Comparison of ENCODE assay signal across 30 cellular contexts in the genomic region with DNA sequence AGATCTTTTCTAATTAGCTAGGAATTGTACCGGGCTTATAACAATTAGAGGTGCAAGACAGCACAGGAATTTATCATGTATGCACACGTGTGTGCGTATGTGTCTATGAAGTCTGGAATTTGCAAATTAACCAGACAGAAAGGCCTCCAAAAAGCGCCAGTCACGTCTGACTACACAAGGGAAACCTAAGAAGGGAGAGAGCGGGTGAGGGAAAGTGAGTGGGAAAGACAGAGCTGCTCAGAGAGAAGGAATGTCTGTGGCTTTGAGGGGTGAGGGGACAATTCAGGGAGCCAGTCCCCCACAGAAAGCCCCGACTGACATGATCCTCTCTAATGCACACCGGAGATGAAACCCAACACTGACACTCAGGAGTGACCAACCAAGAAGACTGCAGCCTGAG.
DNase-seq lines count a peak whose midpoint lies in the region; ATAC-seq and TF ChIP-seq lines count a peak whose summit lies in the region.
"Had no signal": no experiment of that assay in that cellular context is flagged by ENCODE, and none has a peak within 500 bp of the region (broad histone marks: within the 10 kb centered on the region; RNA-seq: fewer than 3 reads in every experiment).

No MANE protein-coding gene starts in this region.

- no peaks in the 10 kb centered on the region for H4K20me1 ChIP-seq in smooth muscle cell (ENCODE audit: low read depth)

- H3K4me2 ChIP-seq in smooth muscle cell = no peak overlapping the region
- H3K4me2 ChIP-seq: hepatocyte, KMS-11, SK-N-SH had no signal

- H3K27me3 ChIP-seq in endodermal cell (ENCODE audit: control insufficient read depth, insufficient read depth, low read length, poor library complexity, severe bottlenecking) (no peaks in the 10 kb centered on the region), smooth muscle cell (ENCODE audit: low read depth) (no peaks in the 10 kb centered on the region)
- H3K27me3 ChIP-seq: BE2C, gastrocnemius medialis, hepatocyte, ovary, testis had no signal

- TF ChIP-seq EP300 in Ishikawa (IDR thresholded peaks at IDR 0.05; ENCODE audit: borderline replicate concordance) = no peak

- no peaks in the 10 kb centered on the region for H3F3A ChIP-seq in smooth muscle cell (ENCODE audit: low read depth)

- no peak overlapping the region for H3K4me3 Mint-ChIP-seq in endodermal cell
- H3K4me3 Mint-ChIP-seq: brain; CD8-positive, alpha-beta memory T cell; naive thymus-derived CD8-positive, alpha-beta T cell; T-helper 1 cell treated with Interleukin-12 subunit alpha and Interleukin-12 subunit beta and Interleukin-4 antibody, amounts not matched to agents 30 μg/mL and 1 μg/mL, for 36 hours had no signal

- H3K4me3 ChIP-seq in endodermal cell (ENCODE audit: low read length) (no peak overlapping the region), smooth muscle cell (no peak overlapping the region)
- H3K4me3 ChIP-seq: gastrocnemius medialis, HAP-1, hepatocyte, ovary, testis had no signal

- no peaks in the 10 kb centered on the region for H3K79me2 ChIP-seq in smooth muscle cell (ENCODE audit: low read depth)
- H3K79me2 ChIP-seq: hepatocyte had no signal

- H3K4me1 Mint-ChIP-seq in endodermal cell = no peaks in the 10 kb centered on the region
- H3K4me1 Mint-ChIP-seq: CD8-positive, alpha-beta memory T cell; naive thymus-derived CD8-positive, alpha-beta T cell had no signal

- H3K9ac ChIP-seq in endodermal cell (ENCODE audit: extremely low read depth, low read length, poor library complexity, severe bottlenecking) (no peak overlapping the region), smooth muscle cell (ENCODE audit: low read depth) (no peak overlapping the region)
- H3K9ac ChIP-seq: KMS-11, SK-N-SH had no signal

- H2AFZ ChIP-seq in smooth muscle cell (ENCODE audit: low read depth) = no peak overlapping the region
- H2AFZ ChIP-seq: hepatocyte had no signal

- H3K27ac ChIP-seq in endodermal cell (ENCODE audit: low read depth, low read length) (peak overlapping the region; percentile 57), smooth muscle cell (ENCODE audit: low read depth) (peak overlapping the region; percentile 8)
- H3K27ac ChIP-seq: gastrocnemius medialis, hepatocyte, KMS-11, ovary, testis had no signal

- ATAC-seq in HG03442 (IDR thresholded peaks at IDR 0.05; ENCODE audit: unreplicated experiment) = no peak
- ATAC-seq: activated CD4-positive, CD25-positive, alpha-beta regulatory T cell treated with anti-CD3 and anti-CD28 coated beads, Interleukin-2, amount 50 U/mL, for 24 hours; gastrocnemius medialis; naive thymus-derived CD8-positive, alpha-beta T cell; right cardiac atrium had no signal

- peaks cover 11% of the 10 kb centered on the region for H3K9me3 Mint-ChIP-seq in endodermal cell

- H3K27ac Mint-ChIP-seq in endodermal cell = no peak overlapping the region
- H3K27ac Mint-ChIP-seq: brain; CD8-positive, alpha-beta memory T cell; naive thymus-derived CD8-positive, alpha-beta T cell; T-helper 1 cell treated with Interleukin-12 subunit alpha and Interleukin-12 subunit beta and Interleukin-4 antibody, amounts not matched to agents 30 μg/mL and 1 μg/mL, for 36 hours had no signal

- 87 to 92% methylated on average over 6 to 8 of the region's 8 CpGs for WGBS in endodermal cell (ENCODE audit: insufficient coverage in 1 of 2, insufficient read length in 1 of 2), 2 experiments
- 76% methylated on average over 8 of the region's 8 CpGs for WGBS in smooth muscle cell (ENCODE audit: low lambda C conversion rate)

- no peak for TF ChIP-seq RAD21 in Ishikawa (IDR thresholded peaks at IDR 0.05; ENCODE audit: low read depth)

- H3K36me3 ChIP-seq in endodermal cell (ENCODE audit: control insufficient read depth, insufficient read depth, low read length) (no peaks in the 10 kb centered on the region), smooth muscle cell (ENCODE audit: low read depth) (no peaks in the 10 kb centered on the region)
- H3K36me3 ChIP-seq: BE2C, gastrocnemius medialis, HAP-1, ovary had no signal

- H3K4me1 ChIP-seq in endodermal cell (ENCODE audit: control insufficient read depth, insufficient read depth, low read length) (no peaks in the 10 kb centered on the region), smooth muscle cell (ENCODE audit: low read depth) (no peaks in the 10 kb centered on the region)
- H3K4me1 ChIP-seq: BE2C, gastrocnemius medialis, HAP-1, testis had no signal

- peaks cover 5% of the 10 kb centered on the region for H3K9me3 ChIP-seq in endodermal cell (ENCODE audit: control insufficient read depth, low read length)
- H3K9me3 ChIP-seq in smooth muscle cell (replicated peaks; ENCODE audit: low read depth) = no peaks in the 10 kb centered on the region
- H3K9me3 ChIP-seq: BE2C, gastrocnemius medialis, HAP-1, ovary, SK-N-SH, testis had no signal

- H3K27me3 Mint-ChIP-seq in endodermal cell (ENCODE audit: insufficient read depth) = no peaks in the 10 kb centered on the region

- H3K36me3 Mint-ChIP-seq in endodermal cell (ENCODE audit: low read depth) = no peaks in the 10 kb centered on the region
- H3K36me3 Mint-ChIP-seq: CD8-positive, alpha-beta memory T cell; naive thymus-derived CD8-positive, alpha-beta T cell had no signal

- TF ChIP-seq CTCF in endodermal cell (conservative IDR thresholded peaks at IDR 0.05) (no peak), smooth muscle cell (IDR thresholded peaks at IDR 0.05; ENCODE audit: borderline replicate concordance, insufficient read depth, poor library complexity, severe bottlenecking) (no peak)

- no peak for DNase-seq in endodermal cell
- peak; percentile 93 for DNase-seq in left kidney (ENCODE audit: low read depth, low spot score)
- no peak for DNase-seq in smooth muscle cell (lab: John Stamatoyannopoulos, UW; ENCODE audit: unreplicated experiment)
- DNase-seq in stimulated activated naive CD4-positive, alpha-beta T cell (lab: John Stamatoyannopoulos, UW) = no peak
- no peak for DNase-seq in NCI-H510A (lab: John Stamatoyannopoulos, UW)
- DNase-seq: ACHN; activated CD4-positive, alpha-beta T cell treated with anti-CD3 and anti-CD28 coated beads, Interleukin-2, amount 50 U/mL, for 48 hours; activated naive CD4-positive, alpha-beta T cell treated with Interleukin-2 at 50 U/mL for 16 hours; BE2C; CD8-positive, alpha-beta memory T cell; effector CD8-positive, alpha-beta T cell; gastrocnemius medialis; midbrain; naive thymus-derived CD8-positive, alpha-beta T cell; NCI-H1417 treated with DMSO at 0.1 percent for 48 hours; NCI-H2081 treated with DMSO at 0.1 percent for 48 hours; NCI-H446; ovary; right cardiac atrium; SK-N-SH; stimulated activated naive CD4-positive, alpha-beta T cell treated with Interleukin-2 at 50 U/mL for 16 hours; testis had no signal

TF ChIP-seq in Ishikawa, 13 proteins besides CTCF, POLR2A, EP300 and RAD21:
- TF ChIP-seq TCF12 (IDR thresholded peaks at IDR 0.05; ENCODE audit: low read depth) (no peak), TEAD4 (IDR thresholded peaks at IDR 0.05) (peak; percentile 32; the same call in 1 of the 2 replicates)
- TF ChIP-seq, protein P1, sequence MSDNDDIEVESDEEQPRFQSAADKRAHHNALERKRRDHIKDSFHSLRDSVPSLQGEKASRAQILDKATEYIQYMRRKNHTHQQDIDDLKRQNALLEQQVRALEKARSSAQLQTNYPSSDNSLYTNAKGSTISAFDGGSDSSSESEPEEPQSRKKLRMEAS (IDR thresholded peaks at IDR 0.05) = peak; percentile 18; the same call in 1 of the 2 replicates
